8 cellular contexts compared by ENCODE assay signal in the genomic region with DNA sequence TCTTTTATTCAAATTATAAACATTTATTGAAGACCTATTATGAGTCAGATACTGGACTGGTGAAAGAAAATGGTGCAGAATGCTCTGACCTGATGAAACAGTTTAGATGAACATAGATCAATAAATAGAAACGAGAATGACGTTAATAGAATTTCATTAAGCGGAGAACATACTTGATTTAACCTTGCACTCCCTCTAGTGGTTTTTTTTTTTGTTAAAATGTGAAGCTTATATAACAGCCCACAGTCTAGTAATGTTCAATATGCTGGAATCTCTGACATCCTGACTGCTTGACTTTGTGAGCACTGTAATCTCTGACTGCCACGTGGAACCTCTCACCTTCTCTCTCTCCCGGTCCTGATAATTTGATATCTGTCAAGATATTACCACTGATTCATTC. TPM values are rescaled to one million over a fixed set of nuclear protein-coding genes. Genes with fewer than 3 reads are reported as not detected.
DNase-seq lines count a peak whose midpoint lies in the region; ATAC-seq, FAIRE-seq and TF ChIP-seq lines count a peak whose summit lies in the region.

No MANE protein-coding gene starts in this region.

- no peaks in the 10 kb centered on the region for H3K9me3 ChIP-seq in keratinocyte (ENCODE audit: control insufficient read depth, low read depth, low read length)

- H3K79me2 ChIP-seq in keratinocyte (ENCODE audit: control insufficient read depth, insufficient read depth, low read length), result no peaks in the 10 kb centered on the region

- dilution Hi-C loops in keratinocyte (cut with MboI; ENCODE audit: extremely low pct_ligation_motif_present, low sequenced_read_pairs), result no loop called here

- no peaks in the 10 kb centered on the region for H4K20me1 ChIP-seq in keratinocyte (ENCODE audit: control insufficient read depth, extremely low read depth, insufficient read depth, low read length)

- H3K9ac ChIP-seq in keratinocyte (ENCODE audit: control insufficient read depth, extremely low read depth, insufficient read depth, low read length), result no peak overlapping the region

- H3K4me2 ChIP-seq in keratinocyte (ENCODE audit: control insufficient read depth, extremely low read depth, insufficient read depth, low read depth, low read length), result no peak overlapping the region

- H3K4me3 ChIP-seq in keratinocyte (ENCODE audit: control insufficient read depth in 2 of 3, extremely low read depth in 1 of 3, insufficient read depth in 2 of 3, low read depth in 1 of 3, low read length in 3 of 3), result no peak overlapping the region

- FAIRE-seq in keratinocyte (lab: Jason Lieb, UNC), result peak; percentile 26

- H2AFZ ChIP-seq in keratinocyte (ENCODE audit: control insufficient read depth, low read length), result no peak overlapping the region

- ATAC-seq in HG02840 (IDR thresholded peaks at IDR 0.05; ENCODE audit: low FRiP score, unreplicated experiment), result no peak
- ATAC-seq in HG02759 (IDR thresholded peaks at IDR 0.05; ENCODE audit: unreplicated experiment), result no peak
- ATAC-seq in HG03139 (IDR thresholded peaks at IDR 0.05; ENCODE audit: unreplicated experiment), result no peak

- peak; percentile 9 for DNase-seq in Ammon's horn (ENCODE audit: low spot score)
- DNase-seq in Kasumi-1 (lab: John Stamatoyannopoulos, UW), result peak; percentile 20 to 32
- peak; percentile 20 for DNase-seq in astrocyte of the hippocampus (ENCODE audit: low read depth, low spot score)
- DNase-seq in keratinocyte (ENCODE audit: low read depth, low spot score), result no peak
- DNase-seq in activated gamma-delta T cell (lab: John Stamatoyannopoulos, UW), result no peak

- H3K27me3 ChIP-seq in keratinocyte (ENCODE audit: control insufficient read depth, extremely low read depth, insufficient read depth, low read length), result no peaks in the 10 kb centered on the region

- peak in 2 of 3 experiments; percentile 9 to 23 for TF ChIP-seq CTCF in keratinocyte (optimal IDR thresholded peaks at IDR 0.05 in 1 of 3, IDR thresholded peaks at IDR 0.05 in 1 of 3, conservative IDR thresholded peaks at IDR 0.05 in 1 of 3; ENCODE audit: extremely low read depth in 1 of 3, insufficient read depth in 2 of 3, low read length in 3 of 3)

- no peaks in the 10 kb centered on the region for H3K36me3 ChIP-seq in keratinocyte (ENCODE audit: control insufficient read depth in 2 of 2, extremely low read depth in 1 of 2, insufficient read depth in 2 of 2, low read length in 2 of 2)

- no peak overlapping the region for H3K27ac ChIP-seq in keratinocyte (ENCODE audit: control insufficient read depth, insufficient read depth, low read length)

- H3K4me1 ChIP-seq in keratinocyte (ENCODE audit: control insufficient read depth, extremely low read depth, insufficient read depth, low read length), result no peaks in the 10 kb centered on the region

- H3K9me1 ChIP-seq in keratinocyte (ENCODE audit: control insufficient read depth, extremely low read depth, insufficient read depth, low read length), result no peaks in the 10 kb centered on the region

RNA-seq across cellular contexts. Expression of a gene that starts 32.3 kb away (rescaled TPM):
- 22.4 to 27.3 TPM (median 23.8 TPM) in 3 replicates for polyA plus RNA-seq in keratinocyte
- 17.0 TPM for polyA plus RNA-seq in keratinocyte (2011; ENCODE audit: low read depth)
- 18.5 and 26.8 TPM in 2 replicates for polyA plus RNA-seq in keratinocyte (2011; cell fraction: cytosol; rRNA removed)
- 27.8 and 30.1 TPM in 2 replicates for polyA plus RNA-seq in keratinocyte (2011; cell fraction: nucleus; rRNA removed)
- polyA plus RNA-seq in keratinocyte (2012; ENCODE audit: low replicate concordance), result 16.6 and 20.4 TPM in 2 replicates
- 23.5 to 47.3 TPM (median 24.6 TPM) in 3 replicates for polyA minus RNA-seq in keratinocyte
- 10.0 TPM for polyA minus RNA-seq in keratinocyte (2011; cell fraction: cytosol; rRNA and poly(A)+ RNA removed)
- 33.4 and 74.2 TPM in 2 replicates for polyA minus RNA-seq in keratinocyte (2011; cell fraction: nucleus; rRNA and poly(A)+ RNA removed)

Comparison
In these comparisons a context has a peak if more than half of its experiments do, and no peak if none do; other contexts are left out.
1. DNase-seq: peak in Ammon's horn (single experiment), Kasumi-1 (2 of 2) and astrocyte of the hippocampus (single experiment); none in keratinocyte (single experiment) and activated gamma-delta T cell (single experiment).